1 cellular context compared by ENCODE assay signal in genomic region chr3:187181454-187182170, GRCh38.
TF ChIP-seq lines count a peak whose summit lies in the region.

No MANE protein-coding gene starts in this region.

TF ChIP-seq in H1, 55 proteins besides CTCF, POLR2A, EP300 and RAD21 (continued from another document):
- no peak for TF ChIP-seq TEAD4 (IDR thresholded peaks at IDR 0.05; ENCODE audit: low read depth, low read length)
- no peak for TF ChIP-seq CTBP2 (IDR thresholded peaks at IDR 0.05; ENCODE audit: borderline replicate concordance, insufficient read depth, insufficient read length, low read length)
- TF ChIP-seq KDM5A (IDR thresholded peaks at IDR 0.05; ENCODE audit: low read length), result no peak
- no peak for TF ChIP-seq SIN3A (conservative IDR thresholded peaks at IDR 0.05 in 1 of 2, IDR thresholded peaks at IDR 0.05 in 1 of 2; ENCODE audit: low read depth in 1 of 2, low read length in 2 of 2)
- no peak for TF ChIP-seq JUND (IDR thresholded peaks at IDR 0.05; ENCODE audit: low read length)
- TF ChIP-seq HDAC2 (IDR thresholded peaks at IDR 0.05; ENCODE audit: borderline replicate concordance in 1 of 2, low read depth in 2 of 2, low read length in 2 of 2), result no peak
- no peak for TF ChIP-seq CHD7 (IDR thresholded peaks at IDR 0.05; ENCODE audit: insufficient replicate concordance, low read length)
- TF ChIP-seq E2F6 (IDR thresholded peaks at IDR 0.05), result no peak
- TF ChIP-seq YY1 (IDR thresholded peaks at IDR 0.05; ENCODE audit: low read depth, low read length), result no peak
- TF ChIP-seq BACH1 (IDR thresholded peaks at IDR 0.05; ENCODE audit: low read length), result no peak
- TF ChIP-seq TAF7 (optimal IDR thresholded peaks at IDR 0.05; ENCODE audit: borderline replicate concordance, low read depth, low read length), result no peak
- no peak for TF ChIP-seq KDM1A (IDR thresholded peaks at IDR 0.05; ENCODE audit: borderline replicate concordance, low read length)
- no peak for TF ChIP-seq SIRT6 (IDR thresholded peaks at IDR 0.05; ENCODE audit: low read length)
- TF ChIP-seq PHF8 (conservative IDR thresholded peaks at IDR 0.05; ENCODE audit: low read depth, low read length), result no peak
- no peak for TF ChIP-seq RNF2 (IDR thresholded peaks at IDR 0.05; ENCODE audit: borderline replicate concordance, low read depth, low read length, missing control alignments, poor library complexity, severe bottlenecking)
